20 cellular contexts compared by ENCODE assay signal in the genomic region with DNA sequence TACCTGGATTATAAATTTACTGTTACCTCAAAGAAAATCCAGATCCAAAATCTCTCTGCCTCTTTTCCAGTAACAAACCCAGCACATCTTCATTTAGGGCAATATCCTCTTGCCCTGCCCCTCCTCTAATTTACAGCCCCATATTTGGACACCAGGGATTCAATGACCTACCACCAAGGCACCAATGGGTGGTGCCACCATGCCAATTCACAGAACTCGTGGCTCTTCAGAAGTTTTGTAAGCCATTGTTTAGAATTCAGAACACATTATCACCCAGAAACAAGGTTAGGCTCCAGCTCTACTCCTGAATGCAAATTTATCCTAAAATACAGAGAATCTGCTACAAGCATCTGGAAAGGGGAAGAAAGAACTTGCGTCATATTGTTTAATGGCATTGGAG.
"Had no signal": no experiment of that assay in that cellular context is flagged by ENCODE, and none has a peak within 500 bp of the region (broad histone marks: within the 10 kb centered on the region; RNA-seq: fewer than 3 reads in every experiment).

No MANE protein-coding gene starts in this region.

- H3K36me3 ChIP-seq: pancreas, stomach, thoracic aorta had no signal

- H3K27ac ChIP-seq: epithelial cell of prostate, hepatocyte, pancreas, stomach, thoracic aorta had no signal

- H3K79me2 ChIP-seq: hepatocyte had no signal

- H3K4me3 Mint-ChIP-seq: activated naive CD8-positive, alpha-beta T cell treated with anti-CD3 and anti-CD28 coated beads, Interleukin-2, amount 10 ng/mL, durations not matched to agents 7 days and 5 days; activated T-helper 1 cell treated with anti-CD3 and anti-CD28 coated beads, Interleukin-12 subunit alpha, Interleukin-12 subunit beta, Interleukin-2, Interleukin-4 antibody, amounts not matched to agents 30 ng/mL and 10 ng/mL and 1 ng/mL, durations not matched to agents 14 hours and 24 hours and 36 hours; dendritic cell treated with granulocyte-macrophage colony-stimulating factor and Interleukin-4, amounts not matched to agents 40 ng/mL and 50 ng/mL, for 4 days; effector memory CD8-positive, alpha-beta T cell; naive thymus-derived CD4-positive, alpha-beta T cell had no signal

- DNase-seq: activated CD4-positive, alpha-beta T cell treated with anti-CD3 and anti-CD28 coated beads, Interleukin-2, amount 50 U/mL, for 1 hour; activated CD4-positive, CD25-positive, alpha-beta regulatory T cell; activated CD8-positive, alpha-beta memory T cell treated with anti-CD3 and anti-CD28 coated beads for 24 hours; activated naive CD4-positive, alpha-beta T cell; activated naive CD8-positive, alpha-beta T cell treated with anti-CD3 and anti-CD28 coated beads, Interleukin-2, amount 10 ng/mL, durations not matched to agents 7 days and 5 days; aorta; cerebellar nuclear complex; effector memory CD8-positive, alpha-beta T cell; mucosa of descending colon; naive thymus-derived CD4-positive, alpha-beta T cell; pancreas; stimulated activated CD4-positive, alpha-beta T cell treated with anti-CD3 and anti-CD28 coated beads, Interleukin-12 subunit alpha, Interleukin-12 subunit beta, amount 100 ng/mL, for 4 hours; stimulated activated CD4-positive, alpha-beta T cell treated with anti-CD3 and anti-CD28 coated beads, Interleukin-2, amount 100 ng/mL, for 24 hours; stomach had no signal

- H2AFZ ChIP-seq: hepatocyte had no signal

- H3K27me3 ChIP-seq: hepatocyte, pancreas, stomach had no signal

- H3K4me1 Mint-ChIP-seq: activated naive CD8-positive, alpha-beta T cell treated with anti-CD3 and anti-CD28 coated beads, Interleukin-2, amount 10 ng/mL, durations not matched to agents 7 days and 5 days; naive thymus-derived CD4-positive, alpha-beta T cell had no signal

- H3K9me3 Mint-ChIP-seq: activated naive CD8-positive, alpha-beta T cell treated with anti-CD3 and anti-CD28 coated beads, Interleukin-2, amount 10 ng/mL, durations not matched to agents 7 days and 5 days; activated T-helper 1 cell treated with anti-CD3 and anti-CD28 coated beads, Interleukin-12 subunit alpha, Interleukin-12 subunit beta, Interleukin-2, Interleukin-4 antibody, amounts not matched to agents 30 ng/mL and 10 ng/mL and 1 ng/mL, durations not matched to agents 14 hours and 24 hours and 36 hours; dendritic cell treated with granulocyte-macrophage colony-stimulating factor and Interleukin-4, amounts not matched to agents 40 ng/mL and 50 ng/mL, for 4 days; effector memory CD8-positive, alpha-beta T cell had no signal

- H3K9me3 ChIP-seq: mucosa of descending colon, pancreas, stomach, thoracic aorta had no signal

- ATAC-seq: effector memory CD8-positive, alpha-beta T cell; left lobe of liver; mucosa of descending colon; naive thymus-derived CD4-positive, alpha-beta T cell; pancreas had no signal

- H3K27ac Mint-ChIP-seq: activated naive CD8-positive, alpha-beta T cell treated with anti-CD3 and anti-CD28 coated beads, Interleukin-2, amount 10 ng/mL, durations not matched to agents 7 days and 5 days; activated T-helper 1 cell treated with anti-CD3 and anti-CD28 coated beads, Interleukin-12 subunit alpha, Interleukin-12 subunit beta, Interleukin-2, Interleukin-4 antibody, amounts not matched to agents 30 ng/mL and 10 ng/mL and 1 ng/mL, durations not matched to agents 14 hours and 24 hours and 36 hours; dendritic cell treated with granulocyte-macrophage colony-stimulating factor and Interleukin-4, amounts not matched to agents 40 ng/mL and 50 ng/mL, for 4 days; effector memory CD8-positive, alpha-beta T cell; naive thymus-derived CD4-positive, alpha-beta T cell had no signal

- H3K36me3 Mint-ChIP-seq: activated naive CD8-positive, alpha-beta T cell treated with anti-CD3 and anti-CD28 coated beads, Interleukin-2, amount 10 ng/mL, durations not matched to agents 7 days and 5 days; naive thymus-derived CD4-positive, alpha-beta T cell had no signal

- H3K4me2 ChIP-seq: hepatocyte had no signal

- H3K4me3 ChIP-seq: hepatocyte, mucosa of descending colon, pancreas, stomach, thoracic aorta had no signal

- H3K4me1 ChIP-seq: pancreas, stomach had no signal
